1 cellular context compared by ENCODE assay signal in the genomic region with DNA sequence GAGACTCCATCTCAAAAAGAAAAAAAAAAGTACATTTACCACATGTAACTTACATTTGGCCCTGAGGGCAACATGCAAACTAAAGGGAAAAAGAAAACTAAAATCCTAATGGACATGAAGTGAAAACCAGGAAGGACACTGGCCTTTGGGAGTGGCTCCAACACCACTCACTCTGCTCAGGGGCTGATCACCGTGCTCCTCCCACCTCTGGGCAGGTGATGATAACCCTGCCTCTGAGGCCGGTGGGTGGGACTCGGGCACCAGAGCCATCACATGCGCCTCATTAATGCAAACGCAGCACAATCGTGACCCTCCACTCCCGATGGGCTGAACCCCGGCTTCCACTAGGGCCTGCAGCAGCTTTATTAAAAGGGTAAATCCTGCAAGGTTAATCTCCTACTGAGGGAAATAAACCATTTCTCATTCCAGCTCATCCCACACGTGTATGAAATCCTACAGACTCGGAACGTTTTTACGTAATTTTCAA.
TF ChIP-seq lines count a peak whose summit lies in the region.

No MANE protein-coding gene starts in this region.

TF ChIP-seq in endothelial cell of umbilical vein, 7 proteins besides CTCF, POLR2A, EP300 and RAD21:
- TF ChIP-seq GATA2 (IDR thresholded peaks at IDR 0.05; ENCODE audit: insufficient read depth, insufficient read length, low read depth, low read length) (no peak), FOS (IDR thresholded peaks at IDR 0.05; ENCODE audit: borderline replicate concordance, insufficient read depth, low read length) (no peak), JUN (IDR thresholded peaks at IDR 0.05; ENCODE audit: borderline replicate concordance, insufficient read depth, insufficient read length, low read depth) (no peak), MYC (IDR thresholded peaks at IDR 0.05; ENCODE audit: low read depth, low read length) (no peak), POLR2AphosphoS5 (IDR thresholded peaks at IDR 0.05; ENCODE audit: insufficient read depth, low read depth, low read length) (no peak)
- TF ChIP-seq, protein P1, sequence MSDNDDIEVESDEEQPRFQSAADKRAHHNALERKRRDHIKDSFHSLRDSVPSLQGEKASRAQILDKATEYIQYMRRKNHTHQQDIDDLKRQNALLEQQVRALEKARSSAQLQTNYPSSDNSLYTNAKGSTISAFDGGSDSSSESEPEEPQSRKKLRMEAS (IDR thresholded peaks at IDR 0.05; ENCODE audit: insufficient read depth, insufficient read length) = no peak
TF ChIP-seq in endothelial cell of umbilical vein: peak in this region for 0.
